Comparison of ENCODE assay signal across 22 cellular contexts in genomic region chr20:44769481-44769863, GRCh38. TPM values are rescaled to one million over a fixed set of nuclear protein-coding genes. Genes with fewer than 3 reads are reported as not detected.
"Had no signal": no experiment of that assay in that cellular context is flagged by ENCODE, and none has a peak within 500 bp of the region (broad histone marks: within the 10 kb centered on the region; RNA-seq: fewer than 3 reads in every experiment).

No MANE protein-coding gene starts in this region.

- H3K36me3 Mint-ChIP-seq: naive thymus-derived CD4-positive, alpha-beta T cell had no signal

- H3K4me3 ChIP-seq: dorsolateral prefrontal cortex, heart left ventricle had no signal

- H3K4me1 Mint-ChIP-seq: naive thymus-derived CD4-positive, alpha-beta T cell had no signal

- H3K27me3 ChIP-seq: dorsolateral prefrontal cortex had no signal

- DNase-seq: cortex of kidney; dorsolateral prefrontal cortex; effector CD8-positive, alpha-beta T cell; heart left ventricle; hippocampal formation; kidney glomerular epithelial cell; naive thymus-derived CD4-positive, alpha-beta T cell; stimulated activated CD4-positive, alpha-beta T cell treated with anti-CD3 and anti-CD28 coated beads, Interleukin-2, amount 100 ng/mL, for 24 hours; stimulated activated CD4-positive, alpha-beta T cell treated with anti-CD3 and anti-CD28 coated beads, Interleukin-4, amount 100 ng/mL, for 4 hours; stimulated activated naive CD4-positive, alpha-beta T cell treated with Interleukin-2 at 50 U/mL for 16 hours; trophoblast cell had no signal

- H3K36me3 ChIP-seq: heart left ventricle, neutrophil had no signal

- H3K9me3 Mint-ChIP-seq: naive thymus-derived CD4-positive, alpha-beta T cell had no signal

- ATAC-seq: esophagus mucosa; heart left ventricle; naive thymus-derived CD4-positive, alpha-beta T cell; sciatic nerve had no signal

- H3K9me3 ChIP-seq: heart left ventricle, neutrophil had no signal

- H3K4me3 Mint-ChIP-seq: naive thymus-derived CD4-positive, alpha-beta T cell had no signal

- H3K27ac ChIP-seq: heart left ventricle, neutrophil had no signal

- H3K4me1 ChIP-seq: heart left ventricle had no signal

RNA-seq across cellular contexts. Expression of gene KCNK15, which starts 23.8 kb away (rescaled TPM):
- total RNA-seq: frontal cortex, lung microvascular endothelial cell, pulmonary artery endothelial cell had no signal

RNA-seq across cellular contexts. Expression of gene RIMS4, which starts 40.9 kb away (rescaled TPM):
- total RNA-seq: glomerular endothelial cell; liver; lung microvascular endothelial cell; naive thymus-derived CD4-positive, alpha-beta T cell; pulmonary artery endothelial cell had no signal

RNA-seq across cellular contexts. Expression of gene CCN5, which starts 54.3 kb away (rescaled TPM):
- total RNA-seq: frontal cortex; glomerular endothelial cell; lung microvascular endothelial cell; mononuclear cell; naive thymus-derived CD4-positive, alpha-beta T cell; pulmonary artery endothelial cell; skeletal muscle tissue; urinary bladder had no signal
